Comparison of ENCODE assay signal across 15 cellular contexts in the genomic region with DNA sequence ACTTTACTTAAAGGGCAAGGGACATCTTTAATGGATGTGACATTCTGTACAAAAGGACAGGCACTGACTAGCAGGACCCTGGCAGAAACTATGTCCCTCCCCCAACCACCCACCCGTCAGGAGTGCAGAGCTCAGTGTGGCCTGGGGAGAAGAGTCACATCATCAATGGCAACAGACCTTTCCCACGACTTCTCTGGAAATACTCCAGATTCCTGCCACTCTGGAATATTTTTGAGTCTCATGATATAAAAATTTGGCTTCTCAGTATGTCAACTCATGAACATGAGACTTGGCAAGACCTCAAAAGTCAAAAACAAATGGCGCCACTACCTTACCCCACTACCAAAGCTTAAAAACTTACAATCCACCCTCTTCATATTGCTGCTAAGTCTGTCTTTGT. TPM values are rescaled to one million over a fixed set of nuclear protein-coding genes. Genes with fewer than 3 reads are reported as not detected.
A peak's percentile ranks its signal among the peaks of the same experiment; 100 is the strongest.
DNase-seq lines count a peak whose midpoint lies in the region; ATAC-seq and TF ChIP-seq lines count a peak whose summit lies in the region.
"Had no signal": no experiment of that assay in that cellular context is flagged by ENCODE, and none has a peak within 500 bp of the region (broad histone marks: within the 10 kb centered on the region; RNA-seq: fewer than 3 reads in every experiment).

No MANE protein-coding gene starts in this region.

- peaks cover 2 to 20% of the 10 kb centered on the region in 2 donors for H3K36me3 Mint-ChIP-seq in activated T-cell treated with anti-CD3 and anti-CD28 coated beads, Interleukin-2, amount 50 U/mL, for 72 hours (ENCODE audit: insufficient read depth in 2 of 2)
- no peaks in the 10 kb centered on the region for H3K36me3 Mint-ChIP-seq in natural killer cell treated with Interleukin-12 subunit alpha and Interleukin-12 subunit beta and Interleukin-15 and Interleukin-18, amount 100 ng/mL, for 72 hours

- no peaks in the 10 kb centered on the region for H3K9me3 Mint-ChIP-seq in activated T-cell treated with anti-CD3 and anti-CD28 coated beads, Interleukin-2, amount 50 U/mL, for 72 hours
- H3K9me3 Mint-ChIP-seq in natural killer cell treated with Interleukin-12 subunit alpha and Interleukin-12 subunit beta and Interleukin-15 and Interleukin-18, amount 100 ng/mL, for 72 hours = no peaks in the 10 kb centered on the region
- H3K9me3 Mint-ChIP-seq: CD4-positive, alpha-beta T cell had no signal

- DNase-seq in activated T-cell treated with anti-CD3 and anti-CD28 coated beads, Interleukin-2, amount 50 U/mL, for 72 hours = no peak
- no peak for DNase-seq in activated T-cell treated with anti-CD3 and anti-CD28 coated beads, Interleukin-2, amount 50 U/mL, for 1 hour
- DNase-seq in dermis microvascular lymphatic vessel endothelial cell (ENCODE audit: low read depth in 2 of 2) = peak; percentile 6 to 24
- peak; percentile 69 for DNase-seq in retinal pigment epithelial cell (ENCODE audit: low read depth)
- no peak for DNase-seq in natural killer cell treated with Interleukin-12 subunit alpha and Interleukin-12 subunit beta and Interleukin-15 and Interleukin-18, amount 100 ng/mL, for 72 hours (ENCODE audit: low spot score)
- no peak for DNase-seq in 8988T
- DNase-seq in COLO668 (lab: John Stamatoyannopoulos, UW; ENCODE audit: unreplicated experiment) = no peak
- DNase-seq: ACHN; CD4-positive, alpha-beta T cell; DMS79; EL; GDM1; GOT3 had no signal

- ATAC-seq in activated T-cell treated with anti-CD3 and anti-CD28 coated beads, Interleukin-2, amount 50 U/mL, for 72 hours (replicated peaks in 1 of 2) = no peak
- no peak for ATAC-seq in natural killer cell treated with Interleukin-12 subunit alpha and Interleukin-12 subunit beta and Interleukin-15 and Interleukin-18, amount 100 ng/mL, for 72 hours

- peak overlapping the region; percentile 40 for H3K27ac Mint-ChIP-seq in activated T-cell treated with anti-CD3 and anti-CD28 coated beads, Interleukin-2, amount 50 U/mL, for 72 hours
- H3K27ac Mint-ChIP-seq in natural killer cell treated with Interleukin-12 subunit alpha and Interleukin-12 subunit beta and Interleukin-15 and Interleukin-18, amount 100 ng/mL, for 72 hours = no peak overlapping the region
- H3K27ac Mint-ChIP-seq: CD4-positive, alpha-beta T cell had no signal

- no peaks in the 10 kb centered on the region for H3K27me3 Mint-ChIP-seq in activated T-cell treated with anti-CD3 and anti-CD28 coated beads, Interleukin-2, amount 50 U/mL, for 72 hours (ENCODE audit: low read depth)
- H3K27me3 Mint-ChIP-seq in natural killer cell treated with Interleukin-12 subunit alpha and Interleukin-12 subunit beta and Interleukin-15 and Interleukin-18, amount 100 ng/mL, for 72 hours = no peaks in the 10 kb centered on the region
- H3K27me3 Mint-ChIP-seq: CD4-positive, alpha-beta T cell had no signal

- H3K4me3 Mint-ChIP-seq in activated T-cell treated with anti-CD3 and anti-CD28 coated beads, Interleukin-2, amount 50 U/mL, for 72 hours = no peak overlapping the region
- H3K4me3 Mint-ChIP-seq in natural killer cell treated with Interleukin-12 subunit alpha and Interleukin-12 subunit beta and Interleukin-15 and Interleukin-18, amount 100 ng/mL, for 72 hours = no peak overlapping the region
- H3K4me3 Mint-ChIP-seq: CD4-positive, alpha-beta T cell had no signal

- no peak overlapping the region for H3K4me3 ChIP-seq in retinal pigment epithelial cell (ENCODE audit: low read length)
- H3K4me3 ChIP-seq: BLaER1 treated with 17β-estradiol and CSF1 and Interleukin-3, amounts not matched to agents 10 nM and 100 nM; HAP-1 had no signal

- H3K4me1 Mint-ChIP-seq in activated T-cell treated with anti-CD3 and anti-CD28 coated beads, Interleukin-2, amount 50 U/mL, for 72 hours (ENCODE audit: low read depth) = peaks cover 19% of the 10 kb centered on the region
- H3K4me1 Mint-ChIP-seq in natural killer cell treated with Interleukin-12 subunit alpha and Interleukin-12 subunit beta and Interleukin-15 and Interleukin-18, amount 100 ng/mL, for 72 hours (ENCODE audit: low read depth in 2 of 2) = peaks cover 29 to 31% of the 10 kb centered on the region in 2 donors

- TF ChIP-seq CTCF in retinal pigment epithelial cell (conservative IDR thresholded peaks at IDR 0.05; ENCODE audit: low read depth, low read length) = no peak

RNA-seq across cellular contexts. Expression of a gene that starts 59.6 kb away (rescaled TPM):
- 10 to 100 TPM; 46.5 to 47.4 TPM for total RNA-seq in activated T-cell treated with anti-CD3 and anti-CD28 coated beads, Interleukin-2, amount 50 U/mL, for 72 hours
- 111 and 115 TPM in 2 replicates for total RNA-seq in dermis microvascular lymphatic vessel endothelial cell
- total RNA-seq in natural killer cell treated with Interleukin-12 subunit alpha and Interleukin-12 subunit beta and Interleukin-15 and Interleukin-18, amount 100 ng/mL, for 72 hours = 10 to 100 TPM; 12.5 to 31.7 TPM

Comparison
In these comparisons a context has a peak if more than half of its experiments do, and no peak if none do; other contexts are left out.
1. DNase-seq: peak in dermis microvascular lymphatic vessel endothelial cell (2 of 2) and retinal pigment epithelial cell (single experiment); none in activated T-cell treated with anti-CD3 and anti-CD28 coated beads, Interleukin-2, amount 50 U/mL, for 72 hours (0 of 2), activated T-cell treated with anti-CD3 and anti-CD28 coated beads, Interleukin-2, amount 50 U/mL, for 1 hour (single experiment), natural killer cell treated with Interleukin-12 subunit alpha and Interleukin-12 subunit beta and Interleukin-15 and Interleukin-18, amount 100 ng/mL, for 72 hours (single experiment), 8988T (single experiment) and COLO668 (single experiment).